In the genomic region with DNA sequence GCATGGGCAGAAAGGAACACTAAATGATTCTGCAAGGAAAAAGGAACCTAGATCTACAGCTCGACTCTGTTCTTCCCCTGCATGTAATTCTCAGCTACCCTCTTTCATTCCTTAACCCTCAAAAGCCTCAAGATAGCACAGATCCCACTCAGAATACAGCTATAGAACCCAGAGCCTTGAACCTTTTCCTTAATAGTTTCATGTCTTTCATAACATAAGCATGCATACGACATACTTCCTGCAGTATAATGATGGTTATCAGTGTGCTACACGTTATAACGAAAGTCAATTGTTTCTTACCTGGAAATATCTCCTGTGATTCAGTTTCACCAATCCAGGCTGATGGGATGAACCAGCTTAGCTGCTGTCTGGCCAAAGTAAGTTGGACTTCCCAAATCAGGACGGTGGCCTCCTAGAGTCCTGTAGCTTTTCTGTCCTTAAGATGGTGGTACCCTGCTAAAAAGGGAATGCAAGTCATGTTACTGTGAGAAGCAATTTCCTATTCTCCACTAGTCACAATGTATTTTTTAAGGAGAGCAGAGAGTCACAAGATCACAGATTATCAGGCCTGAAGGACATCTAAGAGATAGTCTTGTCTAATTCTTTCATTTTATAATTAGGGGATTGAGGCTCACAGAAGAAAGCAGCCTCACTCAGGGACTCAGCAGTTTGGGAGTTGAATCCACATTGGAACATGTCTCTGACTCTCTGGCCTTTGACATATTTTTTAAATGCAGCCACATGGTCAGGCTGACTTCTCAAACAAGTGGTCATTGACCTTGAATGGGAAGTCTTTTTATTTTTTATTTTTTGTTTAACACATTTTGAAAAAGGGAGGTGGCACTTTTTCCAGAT, we compare ENCODE assay signal across 17 cellular contexts. TPM values are rescaled to one million over a fixed set of nuclear protein-coding genes. Genes with fewer than 3 reads are reported as not detected.
DNase-seq lines count a peak whose midpoint lies in the region; FAIRE-seq and TF ChIP-seq lines count a peak whose summit lies in the region.
"Had no signal": no experiment of that assay in that cellular context is flagged by ENCODE, and none has a peak within 500 bp of the region (broad histone marks: within the 10 kb centered on the region; RNA-seq: fewer than 3 reads in every experiment).

No MANE protein-coding gene starts in this region.

- H3F3A ChIP-seq in Loucy (ENCODE audit: low read depth) = no peaks in the 10 kb centered on the region
- peaks cover 7% of the 10 kb centered on the region for H3F3A ChIP-seq in smooth muscle cell (ENCODE audit: low read depth)

- no peaks in the 10 kb centered on the region for H3K27me3 Mint-ChIP-seq in T-helper 1 cell treated with Interleukin-12 subunit alpha and Interleukin-12 subunit beta and Interleukin-4 antibody, amounts not matched to agents 30 μg/mL and 1 μg/mL, for 36 hours (ENCODE audit: low read depth)
- H3K27me3 Mint-ChIP-seq: stimulated activated naive CD8-positive, alpha-beta T cell treated with anti-CD3 and anti-CD28 coated beads, Interleukin-15, Interleukin-2, amounts not matched to agents 100 ng/mL and 50 ng/mL, for 24 hours had no signal

- H3K27ac Mint-ChIP-seq in T-helper 1 cell treated with Interleukin-12 subunit alpha and Interleukin-12 subunit beta and Interleukin-4 antibody, amounts not matched to agents 30 μg/mL and 1 μg/mL, for 36 hours = peak overlapping the region; percentile 33
- H3K27ac Mint-ChIP-seq: stimulated activated naive CD8-positive, alpha-beta T cell treated with anti-CD3 and anti-CD28 coated beads, Interleukin-15, Interleukin-2, amounts not matched to agents 100 ng/mL and 50 ng/mL, for 24 hours had no signal

- no peaks in the 10 kb centered on the region for H3K9me3 Mint-ChIP-seq in T-helper 1 cell treated with Interleukin-12 subunit alpha and Interleukin-12 subunit beta and Interleukin-4 antibody, amounts not matched to agents 30 μg/mL and 1 μg/mL, for 36 hours
- H3K9me3 Mint-ChIP-seq: stimulated activated naive CD8-positive, alpha-beta T cell treated with anti-CD3 and anti-CD28 coated beads, Interleukin-15, Interleukin-2, amounts not matched to agents 100 ng/mL and 50 ng/mL, for 24 hours had no signal

- H3K4me3 ChIP-seq in Loucy (ENCODE audit: low read length, poor library complexity, severe bottlenecking) = peak overlapping the region; percentile 51
- no peak overlapping the region for H3K4me3 ChIP-seq in endothelial cell of umbilical vein (replicated peaks in 1 of 3; ENCODE audit: insufficient read depth in 1 of 3, low read depth in 1 of 3, low read length in 3 of 3)
- H3K4me3 ChIP-seq in smooth muscle cell = no peak overlapping the region

- H3K79me2 ChIP-seq in Loucy (ENCODE audit: insufficient read depth, low read length) = no peaks in the 10 kb centered on the region
- H3K79me2 ChIP-seq in endothelial cell of umbilical vein (ENCODE audit: control insufficient read depth, insufficient read depth, low read length) = peaks cover 1% of the 10 kb centered on the region
- H3K79me2 ChIP-seq in smooth muscle cell (ENCODE audit: low read depth) = no peaks in the 10 kb centered on the region

- H3K9me3 ChIP-seq in Loucy (ENCODE audit: insufficient read depth, low read depth, low read length) (no peaks in the 10 kb centered on the region), endothelial cell of umbilical vein (replicated peaks; ENCODE audit: control insufficient read depth, insufficient read depth, low read length) (no peaks in the 10 kb centered on the region), smooth muscle cell (replicated peaks; ENCODE audit: low read depth) (no peaks in the 10 kb centered on the region)

- H3K9me2 ChIP-seq in Loucy (replicated peaks; ENCODE audit: low read depth, low read length) = no peaks in the 10 kb centered on the region

- POLR2A ChIA-PET in endothelial cell of umbilical vein (lab: Charles Lee) = no interaction called here
- POLR2A ChIA-PET in GM10248 (lab: Yijun Ruan, JAX) = no interaction called here

- dilution Hi-C loops in endothelial cell of umbilical vein (cut with MboI; ENCODE audit: extremely low pct_ligation_motif_present, low sequenced_read_pairs) = no loop called here

- no peaks in the 10 kb centered on the region for H3K27me3 ChIP-seq in Loucy (ENCODE audit: insufficient read depth, low read length, poor library complexity, severe bottlenecking)
- no peaks in the 10 kb centered on the region for H3K27me3 ChIP-seq in endothelial cell of umbilical vein (ENCODE audit: control insufficient read depth in 2 of 2, insufficient read depth in 2 of 2, low read length in 2 of 2)
- no peaks in the 10 kb centered on the region for H3K27me3 ChIP-seq in smooth muscle cell (ENCODE audit: low read depth)

- no peak for TF ChIP-seq POLR2A in endothelial cell of umbilical vein (IDR thresholded peaks at IDR 0.05; ENCODE audit: low read depth, low read length)

- DNase-seq in T-helper 1 cell (no peak), endothelial cell of umbilical vein (ENCODE audit: low read depth, low spot score) (no peak), smooth muscle cell (lab: John Stamatoyannopoulos, UW; ENCODE audit: unreplicated experiment) (no peak), GOT3 (lab: John Stamatoyannopoulos, UW) (no peak), GM10248 (ENCODE audit: extremely low spot score) (no peak)
- DNase-seq in activated CD8-positive, alpha-beta memory T cell treated with anti-CD3 and anti-CD28 coated beads for 24 hours = no peak
- DNase-seq: 8988T; activated CD4-positive, alpha-beta T cell treated with anti-CD3 and anti-CD28 coated beads, Interleukin-2, amount 50 U/mL, for 48 hours; activated effector memory CD4-positive, alpha-beta T cell treated with Interleukin-2 at 50 U/mL for 16 hours; effector CD8-positive, alpha-beta T cell; NCI-H1436; NCI-H345; SIG-M5 had no signal

- no peak overlapping the region for H3K4me3 Mint-ChIP-seq in T-helper 1 cell treated with Interleukin-12 subunit alpha and Interleukin-12 subunit beta and Interleukin-4 antibody, amounts not matched to agents 30 μg/mL and 1 μg/mL, for 36 hours
- H3K4me3 Mint-ChIP-seq: stimulated activated naive CD8-positive, alpha-beta T cell treated with anti-CD3 and anti-CD28 coated beads, Interleukin-15, Interleukin-2, amounts not matched to agents 100 ng/mL and 50 ng/mL, for 24 hours had no signal

- H3K4me2 ChIP-seq in Loucy (ENCODE audit: low read depth, low read length, poor library complexity, severe bottlenecking) (peak overlapping the region; percentile 86), endothelial cell of umbilical vein (ENCODE audit: insufficient read depth, low read length) (no peak overlapping the region), smooth muscle cell (no peak overlapping the region)

- H3K9ac ChIP-seq in Loucy (ENCODE audit: low read depth, low read length, poor library complexity, severe bottlenecking) (peak overlapping the region; percentile 70), endothelial cell of umbilical vein (replicated peaks; ENCODE audit: extremely low read depth, insufficient read depth, low read length) (no peak overlapping the region), smooth muscle cell (ENCODE audit: low read depth) (no peak overlapping the region)

- H2AFZ ChIP-seq in Loucy (ENCODE audit: low read length) (no peak overlapping the region), endothelial cell of umbilical vein (ENCODE audit: low read depth, low read length) (no peak overlapping the region), smooth muscle cell (ENCODE audit: low read depth) (no peak overlapping the region)

- H3K36me3 Mint-ChIP-seq in T-helper 1 cell treated with Interleukin-12 subunit alpha and Interleukin-12 subunit beta and Interleukin-4 antibody, amounts not matched to agents 30 μg/mL and 1 μg/mL, for 36 hours (ENCODE audit: low read depth) = no peaks in the 10 kb centered on the region

- WGBS in smooth muscle cell (ENCODE audit: low lambda C conversion rate) = 85% methylated on average over 5 of the region's 5 CpGs

- CTCF ChIA-PET in endothelial cell of umbilical vein (lab: Charles Lee) = interaction anchor here (0.7 to 8.4 kb wide), 7 partner anchors 10 to 134 kb away, joined by 3 to 117 read pairs (median 4); no protein-coding TSS in a partner anchor
- CTCF ChIA-PET in GM10248 (lab: Yijun Ruan, JAX) = interaction anchor here (0.7 to 11.7 kb wide), 7 partner anchors 10 to 1032 kb away, joined by 3 to 115 read pairs (median 4); no protein-coding TSS in a partner anchor

- H3K4me1 ChIP-seq in Loucy (ENCODE audit: insufficient read depth, low read length, poor library complexity, severe bottlenecking) (peaks cover 73% of the 10 kb centered on the region), endothelial cell of umbilical vein (ENCODE audit: control insufficient read depth, extremely low read depth, insufficient read depth, low read length) (peaks cover 31% of the 10 kb centered on the region), smooth muscle cell (ENCODE audit: low read depth) (peaks cover 5% of the 10 kb centered on the region)

- H3K36me3 ChIP-seq in Loucy (ENCODE audit: insufficient read depth, low read length) (no peaks in the 10 kb centered on the region), endothelial cell of umbilical vein (ENCODE audit: control insufficient read depth in 2 of 2, extremely low read depth in 1 of 2, insufficient read depth in 2 of 2, low read length in 2 of 2) (peaks cover 0 to 14% of the 10 kb centered on the region in 2 experiments), smooth muscle cell (ENCODE audit: low read depth) (no peaks in the 10 kb centered on the region)

- intact Hi-C loops in endothelial cell of umbilical vein (cut with micrococcal nuclease) = no loop called here

- TF ChIP-seq CTCF in Loucy (conservative IDR thresholded peaks at IDR 0.05; ENCODE audit: low read length) = no peak
- TF ChIP-seq CTCF in endothelial cell of umbilical vein (IDR thresholded peaks at IDR 0.05; ENCODE audit: extremely low read depth in 1 of 2, insufficient read depth in 1 of 2, low read depth in 1 of 2, low read length in 2 of 2) = no peak
- TF ChIP-seq CTCF in smooth muscle cell (IDR thresholded peaks at IDR 0.05; ENCODE audit: borderline replicate concordance, insufficient read depth, poor library complexity, severe bottlenecking) = no peak
- TF ChIP-seq CTCF in GM10248 (IDR thresholded peaks at IDR 0.05; ENCODE audit: control extremely low read depth, extremely low read depth, low read depth, missing control alignments) = no peak

- H3K9me1 ChIP-seq in endothelial cell of umbilical vein (replicated peaks; ENCODE audit: control insufficient read depth, extremely low read depth, insufficient read depth, low read length) = no peaks in the 10 kb centered on the region

- H4K20me1 ChIP-seq in Loucy (ENCODE audit: insufficient read depth, low read length, poor library complexity, severe bottlenecking) = no peaks in the 10 kb centered on the region
- no peaks in the 10 kb centered on the region for H4K20me1 ChIP-seq in endothelial cell of umbilical vein (replicated peaks; ENCODE audit: control insufficient read depth, extremely low read depth, insufficient read depth, low read length)
- H4K20me1 ChIP-seq in smooth muscle cell (ENCODE audit: low read depth) = no peaks in the 10 kb centered on the region

- H3K27ac ChIP-seq in endothelial cell of umbilical vein (ENCODE audit: insufficient read depth, low read depth, low read length) (no peak overlapping the region), smooth muscle cell (ENCODE audit: low read depth) (peak overlapping the region; percentile 78)

- BruUV-seq in endothelial cell of umbilical vein (replicated peaks; lab: Mats Ljungman, UMichigan) = no TSS peak

- FAIRE-seq in endothelial cell of umbilical vein (lab: Jason Lieb, UNC) = peak; percentile 47
- FAIRE-seq: G401.6 had no signal

- H3K4me1 Mint-ChIP-seq in T-helper 1 cell treated with Interleukin-12 subunit alpha and Interleukin-12 subunit beta and Interleukin-4 antibody, amounts not matched to agents 30 μg/mL and 1 μg/mL, for 36 hours (ENCODE audit: low read depth) = peaks cover 37% of the 10 kb centered on the region

RNA-seq across cellular contexts. Expression of a gene that starts 41.8 kb away (rescaled TPM):
- total RNA-seq in endothelial cell of umbilical vein (38.4 and 40.3 TPM in 2 replicates), smooth muscle cell (5.8 and 6.3 TPM in 2 replicates)
- polyA plus RNA-seq in endothelial cell of umbilical vein (7.4 and 9.3 TPM in 2 replicates), smooth muscle cell (1.7 and 4.1 TPM in 2 replicates)
- polyA plus RNA-seq in endothelial cell of umbilical vein (2011; cell fraction: cytosol; rRNA removed) = 11.1 and 11.5 TPM in 2 replicates
- polyA plus RNA-seq in endothelial cell of umbilical vein (2011; cell fraction: nucleus; rRNA removed) = 36.8 and 46.0 TPM in 2 replicates
- 24.4 and 24.8 TPM in 2 replicates for polyA plus RNA-seq in endothelial cell of umbilical vein (2012)
- 13.8 and 15.4 TPM in 2 replicates for polyA minus RNA-seq in endothelial cell of umbilical vein
- not detected for polyA minus RNA-seq in endothelial cell of umbilical vein (2011; cell fraction: cytosol; rRNA and poly(A)+ RNA removed)
- 29.1 and 45.9 TPM in 2 replicates for polyA minus RNA-seq in endothelial cell of umbilical vein (2011; cell fraction: nucleus; rRNA and poly(A)+ RNA removed)
